1 cellular context compared by ENCODE assay signal in the genomic region with DNA sequence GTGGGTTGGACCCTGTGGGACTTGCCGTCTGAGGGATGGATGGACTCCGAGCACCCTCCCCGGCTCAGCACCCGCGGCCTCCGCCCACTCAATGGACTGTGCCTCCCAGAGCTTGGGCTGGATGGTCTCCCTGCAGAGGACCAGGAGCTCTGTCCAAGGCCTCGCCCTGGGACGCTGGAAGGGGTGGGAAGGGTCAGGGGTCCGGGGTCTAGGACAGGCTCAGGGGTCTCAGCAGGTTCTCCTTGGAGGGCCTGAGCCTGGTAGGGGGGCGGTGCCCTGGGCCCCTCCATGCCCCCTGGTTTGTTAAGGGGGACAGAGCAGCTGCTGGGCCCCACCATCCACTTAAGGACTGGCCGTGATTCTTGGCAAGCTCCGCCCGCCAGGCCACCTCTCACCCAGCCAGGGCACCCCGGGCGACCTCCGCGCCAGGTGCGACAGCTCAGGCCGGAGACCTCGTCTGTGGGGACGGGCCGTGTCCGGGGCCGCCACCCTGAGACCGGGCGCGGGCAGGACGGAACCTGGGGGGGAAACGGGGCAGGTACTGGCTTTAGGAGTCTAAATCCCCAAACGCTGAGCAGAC.
A peak's percentile ranks its signal among the peaks of the same experiment; 100 is the strongest.
TF ChIP-seq lines count a peak whose summit lies in the region.

No MANE protein-coding gene starts in this region.

TF ChIP-seq in HepG2, 621 proteins besides CTCF, POLR2A, EP300 and RAD21 (continued from another document):
- TF ChIP-seq, protein P1, sequence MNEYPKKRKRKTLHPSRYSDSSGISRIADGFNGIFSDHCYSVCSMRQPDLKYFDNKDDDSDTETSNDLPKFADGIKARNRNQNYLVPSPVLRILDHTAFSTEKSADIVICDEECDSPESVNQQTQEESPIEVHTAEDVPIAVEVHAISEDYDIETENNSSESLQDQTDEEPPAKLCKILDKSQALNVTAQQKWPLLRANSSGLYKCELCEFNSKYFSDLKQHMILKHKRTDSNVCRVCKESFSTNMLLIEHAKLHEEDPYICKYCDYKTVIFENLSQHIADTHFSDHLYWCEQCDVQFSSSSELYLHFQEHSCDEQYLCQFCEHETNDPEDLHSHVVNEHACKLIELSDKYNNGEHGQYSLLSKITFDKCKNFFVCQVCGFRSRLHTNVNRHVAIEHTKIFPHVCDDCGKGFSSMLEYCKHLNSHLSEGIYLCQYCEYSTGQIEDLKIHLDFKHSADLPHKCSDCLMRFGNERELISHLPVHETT (CRISPR knock-in tag; conservative IDR thresholded peaks at IDR 0.05): no peak
- TF ChIP-seq SP140L (CRISPR knock-in tag; IDR thresholded peaks at IDR 0.05; ENCODE audit: borderline replicate concordance) (no peak), ZNF891 (CRISPR knock-in tag; IDR thresholded peaks at IDR 0.05) (peak; percentile 11; the same call in 1 of the 2 replicates), JUN (CRISPR knock-in tag; IDR thresholded peaks at IDR 0.05) (no peak), RELA (CRISPR knock-in tag; IDR thresholded peaks at IDR 0.05) (no peak), ZFAT (CRISPR knock-in tag; conservative IDR thresholded peaks at IDR 0.05) (no peak), ISX (CRISPR knock-in tag; conservative IDR thresholded peaks at IDR 0.05) (no peak), AGO2 (optimal IDR thresholded peaks at IDR 0.05; ENCODE audit: low read depth, low read length) (peak; percentile 83), HES4 (CRISPR knock-in tag; IDR thresholded peaks at IDR 0.05; ENCODE audit: borderline replicate concordance) (no peak), ZNF224 (CRISPR knock-in tag; IDR thresholded peaks at IDR 0.05) (no peak), HNRNPK (IDR thresholded peaks at IDR 0.05; ENCODE audit: low read depth, low read length, poor library complexity, severe bottlenecking) (peak; percentile 11)
- TF ChIP-seq, protein P2, sequence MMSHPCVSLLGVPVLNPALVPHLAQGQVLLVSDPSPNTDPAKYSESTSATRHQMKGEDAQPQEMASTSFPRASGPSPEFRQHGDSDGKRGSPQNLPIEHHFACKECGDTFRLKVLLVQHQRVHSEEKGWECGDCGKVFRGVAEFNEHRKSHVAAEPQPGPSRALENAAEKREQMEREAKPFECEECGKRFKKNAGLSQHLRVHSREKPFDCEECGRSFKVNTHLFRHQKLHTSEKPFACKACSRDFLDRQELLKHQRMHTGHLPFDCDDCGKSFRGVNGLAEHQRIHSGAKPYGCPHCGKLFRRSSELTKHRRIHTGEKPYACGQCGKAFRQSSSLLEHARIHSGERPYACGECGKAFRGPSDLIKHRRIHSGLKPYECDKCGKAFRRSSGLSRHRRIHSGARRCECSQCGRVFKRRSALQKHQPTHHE (CRISPR knock-in tag; IDR thresholded peaks at IDR 0.05; ENCODE audit: borderline replicate concordance): peak; percentile 19; the same call in 1 of the 2 replicates
TF ChIP-seq in HepG2: peak in this region for 54.
